Comparison of ENCODE assay signal across 1 cellular context in genomic region chr2:7835693-7836680, GRCh38.
TF ChIP-seq lines count a peak whose summit lies in the region.

No MANE protein-coding gene starts in this region.

TF ChIP-seq in GM12878, 131 proteins besides CTCF, POLR2A, EP300 and RAD21 (continued from another document and continues in another):
- no peak for TF ChIP-seq ZBTB11 (CRISPR knock-in tag; IDR thresholded peaks at IDR 0.05)
- no peak for TF ChIP-seq IRF3 (IDR thresholded peaks at IDR 0.05)
- peak; percentile 73 for TF ChIP-seq MTA2 (IDR thresholded peaks at IDR 0.05; ENCODE audit: low read depth)
- TF ChIP-seq SMARCA5 (IDR thresholded peaks at IDR 0.05), result no peak
- peak; percentile 59 to 71; a peak in 3 of 4 replicates for TF ChIP-seq IKZF2 (IDR thresholded peaks at IDR 0.05)
- TF ChIP-seq TCF3 (IDR thresholded peaks at IDR 0.05; ENCODE audit: borderline replicate concordance, insufficient read depth, low read depth, low read length), result no peak
- no peak for TF ChIP-seq E2F4 (IDR thresholded peaks at IDR 0.05; ENCODE audit: low read depth, low read length)
- peak; percentile 42; the same call in 1 of the 2 replicates for TF ChIP-seq CREM (IDR thresholded peaks at IDR 0.05; ENCODE audit: low read depth)
- no peak for TF ChIP-seq KLF5 (IDR thresholded peaks at IDR 0.05; ENCODE audit: partially characterized antibody)
- TF ChIP-seq CHD4 (IDR thresholded peaks at IDR 0.05), result no peak
- TF ChIP-seq ZBTB4 (CRISPR knock-in tag; IDR thresholded peaks at IDR 0.05), result no peak
- TF ChIP-seq NFYA (IDR thresholded peaks at IDR 0.05; ENCODE audit: borderline replicate concordance, low read depth, low read length), result no peak
- TF ChIP-seq HDAC2 (IDR thresholded peaks at IDR 0.05), result no peak
- TF ChIP-seq ZSCAN29 (IDR thresholded peaks at IDR 0.05), result no peak
- TF ChIP-seq SP1 (IDR thresholded peaks at IDR 0.05; ENCODE audit: low read depth, low read length), result no peak
- TF ChIP-seq PML (IDR thresholded peaks at IDR 0.05; ENCODE audit: low read length), result no peak
- TF ChIP-seq BCL11A (IDR thresholded peaks at IDR 0.05; ENCODE audit: low read depth, low read length), result 0 out of 2 replicates have a peak, but pooled peaks have one; percentile 31
- TF ChIP-seq FOXK2 (IDR thresholded peaks at IDR 0.05), result no peak
- no peak for TF ChIP-seq ZBTB40 (IDR thresholded peaks at IDR 0.05; ENCODE audit: borderline replicate concordance)
- TF ChIP-seq ZNF687 (IDR thresholded peaks at IDR 0.05), result peak; percentile 79
- no peak for TF ChIP-seq ATF7 (IDR thresholded peaks at IDR 0.05; ENCODE audit: low read depth)
- 0 out of 2 replicates have a peak, but pooled peaks have one; percentile 16 for TF ChIP-seq ATF2 (IDR thresholded peaks at IDR 0.05; ENCODE audit: low read length)
- TF ChIP-seq NR2F1 (conservative IDR thresholded peaks at IDR 0.05), result 0 out of 2 replicates have a peak, but pooled peaks have one; percentile 13
- TF ChIP-seq ZNF384 (IDR thresholded peaks at IDR 0.05; ENCODE audit: borderline replicate concordance, low read depth, low read length), result no peak
- TF ChIP-seq SRF (IDR thresholded peaks at IDR 0.05; ENCODE audit: low read depth in 2 of 2, low read length in 2 of 2), result no peak
- no peak for TF ChIP-seq STAT3 (IDR thresholded peaks at IDR 0.05; ENCODE audit: low read depth, low read length)
- TF ChIP-seq SPI1 (IDR thresholded peaks at IDR 0.05; ENCODE audit: borderline replicate concordance, insufficient read depth, low read depth, low read length), result peak; percentile 95
- 0 out of 2 replicates have a peak, but pooled peaks have one; percentile 30 for TF ChIP-seq NBN (IDR thresholded peaks at IDR 0.05)
- TF ChIP-seq PRDM15 (CRISPR knock-in tag; IDR thresholded peaks at IDR 0.05), result no peak
- no peak for TF ChIP-seq FOS (IDR thresholded peaks at IDR 0.05; ENCODE audit: borderline replicate concordance, extremely low read depth, insufficient read length)
